ENCODE assay signal across 1 cellular context in genomic region chr3:9932535-9932842, GRCh38.
A peak's percentile ranks its signal among the peaks of the same experiment; 100 is the strongest.
TF ChIP-seq lines count a peak whose summit lies in the region.

No MANE protein-coding gene starts in this region.

TF ChIP-seq in HEK293, 187 proteins besides CTCF, POLR2A, EP300 and RAD21 (continued from another document):
- TF ChIP-seq KLF10 (tag by site-specific recombination; IDR thresholded peaks at IDR 0.05) (no peak), ZNF341 (tag by site-specific recombination; IDR thresholded peaks at IDR 0.05; ENCODE audit: low read depth) (0 out of 2 replicates have a peak, but pooled peaks have one; percentile 98)
TF ChIP-seq in HEK293: peak in this region for 1.
